Comparison of ENCODE assay signal across 8 cellular contexts in the genomic region with DNA sequence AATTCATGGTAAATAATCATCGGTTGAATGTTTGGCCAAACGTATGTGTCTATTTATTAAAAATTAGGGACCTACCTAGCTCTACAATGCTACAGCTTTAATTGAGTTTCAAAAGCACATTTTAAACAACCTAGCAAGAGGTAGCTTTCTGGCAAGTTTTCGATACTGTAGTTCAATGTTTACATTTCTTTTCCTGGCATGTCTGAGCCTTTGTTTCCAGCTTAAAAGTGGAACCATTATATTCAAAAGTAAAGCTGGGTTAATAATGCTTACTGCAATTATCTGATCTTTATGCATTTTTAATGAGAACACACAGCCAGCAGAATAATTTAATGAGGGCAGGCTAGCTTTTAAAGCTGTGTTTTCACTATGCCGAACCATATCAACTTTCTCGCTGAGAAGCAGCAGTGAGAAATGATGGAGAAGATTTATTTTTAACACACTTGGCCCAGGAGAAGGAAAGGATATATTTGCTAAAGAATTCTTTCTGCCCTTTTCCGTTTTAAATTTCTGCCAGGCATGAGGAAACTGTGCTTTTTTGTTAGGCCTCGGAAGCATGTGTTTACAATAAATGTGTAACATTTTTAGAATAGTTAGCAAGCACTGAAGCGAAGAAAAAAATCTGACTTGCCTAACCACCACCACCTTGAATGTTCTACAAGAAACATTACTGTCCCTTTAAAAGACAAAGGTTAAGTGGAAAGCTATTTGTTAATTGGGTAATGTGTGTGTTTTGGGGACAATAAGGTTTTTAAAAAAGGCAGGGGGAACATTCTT. TPM values are rescaled to one million over a fixed set of nuclear protein-coding genes. Genes with fewer than 3 reads are reported as not detected.
A peak's percentile ranks its signal among the peaks of the same experiment; 100 is the strongest.
DNase-seq lines count a peak whose midpoint lies in the region; ATAC-seq, FAIRE-seq and TF ChIP-seq lines count a peak whose summit lies in the region.

No MANE protein-coding gene starts in this region.

- no peaks in the 10 kb centered on the region; the same call in 1 of the 2 replicates for H4K20me1 ChIP-seq in DOHH2 (ENCODE audit: control insufficient read depth, insufficient read depth, low read depth, low read length)

- H3F3A ChIP-seq in DOHH2 (ENCODE audit: control insufficient read depth, insufficient read depth), result peaks cover 13% of the 10 kb centered on the region

- H3K27ac ChIP-seq in DOHH2 (ENCODE audit: low read depth, low read length), result peak overlapping the region; percentile 75

- H3K4me1 ChIP-seq in DOHH2 (ENCODE audit: control insufficient read depth, low read length), result peaks cover 50% of the 10 kb centered on the region
- peaks cover 46% of the 10 kb centered on the region for H3K4me1 ChIP-seq in mononuclear cell (ENCODE audit: insufficient read depth, low read length)

- H3K27me3 ChIP-seq in DOHH2 (ENCODE audit: control insufficient read depth, low read length) (no peaks in the 10 kb centered on the region), bronchial epithelial cell (ENCODE audit: control insufficient read depth, insufficient read depth, low read length) (no peaks in the 10 kb centered on the region), mononuclear cell (ENCODE audit: insufficient read depth, low read length) (no peaks in the 10 kb centered on the region)

- no peak for TF ChIP-seq CTCF in DOHH2 (IDR thresholded peaks at IDR 0.05; ENCODE audit: low read depth, low read length, poor library complexity, severe bottlenecking)
- no peak for TF ChIP-seq CTCF in LNCaP clone FGC (IDR thresholded peaks at IDR 0.05; ENCODE audit: control insufficient read depth, extremely low read depth, insufficient read depth)
- no peak for TF ChIP-seq CTCF in bronchial epithelial cell (IDR thresholded peaks at IDR 0.05; ENCODE audit: insufficient read depth, low read length, severe bottlenecking)

- H3K36me3 ChIP-seq in DOHH2 (ENCODE audit: control insufficient read depth, low read length) (no peaks in the 10 kb centered on the region), bronchial epithelial cell (ENCODE audit: control insufficient read depth, insufficient read depth, low read length) (peaks cover 1% of the 10 kb centered on the region)

- peak overlapping the region; percentile 97 for H3K4me2 ChIP-seq in DOHH2 (ENCODE audit: low read length)

- peak overlapping the region; percentile 75 for H3K4me3 ChIP-seq in DOHH2 (ENCODE audit: low read length)
- H3K4me3 ChIP-seq in LNCaP clone FGC (ENCODE audit: low read depth, low read length), result peak overlapping the region; percentile 56
- H3K4me3 ChIP-seq in bronchial epithelial cell (ENCODE audit: low read depth, low read length), result peak overlapping the region; percentile 51
- H3K4me3 ChIP-seq in mononuclear cell (ENCODE audit: low read length), result peak overlapping the region; percentile 74

- DNase-seq in LNCaP clone FGC (ENCODE audit: low read depth) (no peak), bronchial epithelial cell (ENCODE audit: low read depth) (peak; percentile 11), sciatic nerve (ENCODE audit: low spot score) (no peak), foreskin melanocyte (no peak), NCI-H1694 treated with DMSO at 0.1 percent for 48 hours (lab: John Stamatoyannopoulos, UW) (no peak)

- FAIRE-seq in bronchial epithelial cell (lab: Jason Lieb, UNC), result no peak

- ATAC-seq in sciatic nerve, result no peak
- no peak for ATAC-seq in GM21367 (IDR thresholded peaks at IDR 0.05; ENCODE audit: unreplicated experiment)

- H3K9me2 ChIP-seq in DOHH2 (replicated peaks; ENCODE audit: control insufficient read depth, low read length), result no peaks in the 10 kb centered on the region

- peaks cover 60% of the 10 kb centered on the region for H3K79me2 ChIP-seq in DOHH2 (ENCODE audit: control insufficient read depth, low read length)

- intact Hi-C loops in sciatic nerve (cut with DNase I), result loop anchor here (10.0 kb wide), 1 partner anchor 122 kb away; no protein-coding TSS in a partner anchor

- no peaks in the 10 kb centered on the region for H3K9me3 ChIP-seq in DOHH2 (ENCODE audit: control insufficient read depth, insufficient read depth, low read length)
- H3K9me3 ChIP-seq in mononuclear cell (ENCODE audit: low read depth, low read length), result no peaks in the 10 kb centered on the region

RNA-seq across cellular contexts. Expression of a gene that starts 1.0 kb away (rescaled TPM):
- 12.4 and 12.7 TPM in 2 replicates for total RNA-seq in bronchial epithelial cell
- 59.8 TPM for total RNA-seq in mononuclear cell
- total RNA-seq in sciatic nerve, result 102 TPM
